25 cellular contexts compared by ENCODE assay signal in genomic region chr5:37916525-37916924, GRCh38.
DNase-seq lines count a peak whose midpoint lies in the region; ATAC-seq, FAIRE-seq and TF ChIP-seq lines count a peak whose summit lies in the region.
"Had no signal": no experiment of that assay in that cellular context is flagged by ENCODE, and none has a peak within 500 bp of the region (broad histone marks: within the 10 kb centered on the region; RNA-seq: fewer than 3 reads in every experiment).

No MANE protein-coding gene starts in this region.

- TF ChIP-seq EP300 in stomach (IDR thresholded peaks at IDR 0.05) = no peak

- H3K27me3 ChIP-seq in foreskin keratinocyte = no peaks in the 10 kb centered on the region
- H3K27me3 ChIP-seq in stomach = no peaks in the 10 kb centered on the region
- H3K27me3 ChIP-seq: BE2C, BLaER1 had no signal

- ATAC-seq in foreskin keratinocyte (peak; percentile 62), HG02623 (IDR thresholded peaks at IDR 0.05; ENCODE audit: unreplicated experiment) (no peak), GM18511 (IDR thresholded peaks at IDR 0.05; ENCODE audit: unreplicated experiment) (no peak)

- DNase-seq in EH (ENCODE audit: low read depth) (peak; percentile 11), HTR-8/SVneo (ENCODE audit: insufficient read length, low spot score) (no peak), epithelial cell of esophagus (ENCODE audit: low read depth) (peak; percentile 57), foreskin keratinocyte (peak; percentile 34 to 63), NCI-H146 treated with DMSO at 0.1 percent for 48 hours (lab: John Stamatoyannopoulos, UW; ENCODE audit: unreplicated experiment) (no peak), stomach (no peak)
- DNase-seq: 8988T; ACHN; BE2C; CD4-positive, alpha-beta memory T cell; CD4-positive, CD25-positive, alpha-beta regulatory T cell; CD8-positive, alpha-beta memory T cell; COR-L47; DMS 273 treated with DMSO at 0.1 percent for 48 hours; DMS153; DMS53; DMS79; DND-41; GF-D8 had no signal

- no peak overlapping the region for H3K27ac ChIP-seq in foreskin keratinocyte
- no peak overlapping the region for H3K27ac ChIP-seq in stomach
- H3K27ac ChIP-seq: BLaER1 had no signal

- H3K4me3 ChIP-seq in epithelial cell of esophagus (ENCODE audit: low read length) (no peak overlapping the region), stomach (no peak overlapping the region)
- H3K4me3 ChIP-seq: BLaER1 had no signal

- H3K4me1 ChIP-seq in foreskin keratinocyte (no peaks in the 10 kb centered on the region), stomach (no peaks in the 10 kb centered on the region)
- H3K4me1 ChIP-seq: BE2C, BLaER1 had no signal

- FAIRE-seq in HTR-8/SVneo (lab: Jason Lieb, UNC) = peak; percentile 65
- FAIRE-seq: A204.1, G401.6, GM12891 had no signal

- WGBS in stomach, 5 donors = 87 to 92% (median 91%) methylated on average over 5 of the region's 5 CpGs

- intact Hi-C loops in stomach (cut with DNase I; ENCODE audit: low total_unique reads) = no loop called here

- no peaks in the 10 kb centered on the region for H3K9me3 ChIP-seq in stomach
- H3K9me3 ChIP-seq: BE2C, BLaER1 had no signal

- TF ChIP-seq POLR2A in stomach (IDR thresholded peaks at IDR 0.05) = no peak

- H3K36me3 ChIP-seq in stomach = no peaks in the 10 kb centered on the region
- H3K36me3 ChIP-seq: BE2C, BLaER1 had no signal

- TF ChIP-seq CTCF in epithelial cell of esophagus (IDR thresholded peaks at IDR 0.05; ENCODE audit: insufficient read depth, low read depth, low read length, missing control alignments) = no peak
- no peak for TF ChIP-seq CTCF in foreskin keratinocyte (conservative IDR thresholded peaks at IDR 0.05)
- TF ChIP-seq CTCF in stomach (IDR thresholded peaks at IDR 0.05) = no peak

Comparison
In these comparisons a context has a peak if more than half of its experiments do, and no peak if none do; other contexts are left out.
1. DNase-seq: peak in EH (single experiment), epithelial cell of esophagus (single experiment) and foreskin keratinocyte (2 of 2); none in HTR-8/SVneo (single experiment), NCI-H146 treated with DMSO at 0.1 percent for 48 hours (single experiment) and stomach (single experiment).